Comparison of ENCODE assay signal across 1 cellular context in genomic region chr12:21940972-21941521, GRCh38.
TF ChIP-seq lines count a peak whose summit lies in the region.

Gene ABCC9 (minus strand): TSS chr12:21941426. CDS start chr12:21936674, 4,752 bp downstream.

TF ChIP-seq in H1, 55 proteins besides CTCF, POLR2A, EP300 and RAD21 (continued from another document):
- TF ChIP-seq ATF2 (IDR thresholded peaks at IDR 0.05; ENCODE audit: low read length) = no peak
- TF ChIP-seq, protein P1, sequence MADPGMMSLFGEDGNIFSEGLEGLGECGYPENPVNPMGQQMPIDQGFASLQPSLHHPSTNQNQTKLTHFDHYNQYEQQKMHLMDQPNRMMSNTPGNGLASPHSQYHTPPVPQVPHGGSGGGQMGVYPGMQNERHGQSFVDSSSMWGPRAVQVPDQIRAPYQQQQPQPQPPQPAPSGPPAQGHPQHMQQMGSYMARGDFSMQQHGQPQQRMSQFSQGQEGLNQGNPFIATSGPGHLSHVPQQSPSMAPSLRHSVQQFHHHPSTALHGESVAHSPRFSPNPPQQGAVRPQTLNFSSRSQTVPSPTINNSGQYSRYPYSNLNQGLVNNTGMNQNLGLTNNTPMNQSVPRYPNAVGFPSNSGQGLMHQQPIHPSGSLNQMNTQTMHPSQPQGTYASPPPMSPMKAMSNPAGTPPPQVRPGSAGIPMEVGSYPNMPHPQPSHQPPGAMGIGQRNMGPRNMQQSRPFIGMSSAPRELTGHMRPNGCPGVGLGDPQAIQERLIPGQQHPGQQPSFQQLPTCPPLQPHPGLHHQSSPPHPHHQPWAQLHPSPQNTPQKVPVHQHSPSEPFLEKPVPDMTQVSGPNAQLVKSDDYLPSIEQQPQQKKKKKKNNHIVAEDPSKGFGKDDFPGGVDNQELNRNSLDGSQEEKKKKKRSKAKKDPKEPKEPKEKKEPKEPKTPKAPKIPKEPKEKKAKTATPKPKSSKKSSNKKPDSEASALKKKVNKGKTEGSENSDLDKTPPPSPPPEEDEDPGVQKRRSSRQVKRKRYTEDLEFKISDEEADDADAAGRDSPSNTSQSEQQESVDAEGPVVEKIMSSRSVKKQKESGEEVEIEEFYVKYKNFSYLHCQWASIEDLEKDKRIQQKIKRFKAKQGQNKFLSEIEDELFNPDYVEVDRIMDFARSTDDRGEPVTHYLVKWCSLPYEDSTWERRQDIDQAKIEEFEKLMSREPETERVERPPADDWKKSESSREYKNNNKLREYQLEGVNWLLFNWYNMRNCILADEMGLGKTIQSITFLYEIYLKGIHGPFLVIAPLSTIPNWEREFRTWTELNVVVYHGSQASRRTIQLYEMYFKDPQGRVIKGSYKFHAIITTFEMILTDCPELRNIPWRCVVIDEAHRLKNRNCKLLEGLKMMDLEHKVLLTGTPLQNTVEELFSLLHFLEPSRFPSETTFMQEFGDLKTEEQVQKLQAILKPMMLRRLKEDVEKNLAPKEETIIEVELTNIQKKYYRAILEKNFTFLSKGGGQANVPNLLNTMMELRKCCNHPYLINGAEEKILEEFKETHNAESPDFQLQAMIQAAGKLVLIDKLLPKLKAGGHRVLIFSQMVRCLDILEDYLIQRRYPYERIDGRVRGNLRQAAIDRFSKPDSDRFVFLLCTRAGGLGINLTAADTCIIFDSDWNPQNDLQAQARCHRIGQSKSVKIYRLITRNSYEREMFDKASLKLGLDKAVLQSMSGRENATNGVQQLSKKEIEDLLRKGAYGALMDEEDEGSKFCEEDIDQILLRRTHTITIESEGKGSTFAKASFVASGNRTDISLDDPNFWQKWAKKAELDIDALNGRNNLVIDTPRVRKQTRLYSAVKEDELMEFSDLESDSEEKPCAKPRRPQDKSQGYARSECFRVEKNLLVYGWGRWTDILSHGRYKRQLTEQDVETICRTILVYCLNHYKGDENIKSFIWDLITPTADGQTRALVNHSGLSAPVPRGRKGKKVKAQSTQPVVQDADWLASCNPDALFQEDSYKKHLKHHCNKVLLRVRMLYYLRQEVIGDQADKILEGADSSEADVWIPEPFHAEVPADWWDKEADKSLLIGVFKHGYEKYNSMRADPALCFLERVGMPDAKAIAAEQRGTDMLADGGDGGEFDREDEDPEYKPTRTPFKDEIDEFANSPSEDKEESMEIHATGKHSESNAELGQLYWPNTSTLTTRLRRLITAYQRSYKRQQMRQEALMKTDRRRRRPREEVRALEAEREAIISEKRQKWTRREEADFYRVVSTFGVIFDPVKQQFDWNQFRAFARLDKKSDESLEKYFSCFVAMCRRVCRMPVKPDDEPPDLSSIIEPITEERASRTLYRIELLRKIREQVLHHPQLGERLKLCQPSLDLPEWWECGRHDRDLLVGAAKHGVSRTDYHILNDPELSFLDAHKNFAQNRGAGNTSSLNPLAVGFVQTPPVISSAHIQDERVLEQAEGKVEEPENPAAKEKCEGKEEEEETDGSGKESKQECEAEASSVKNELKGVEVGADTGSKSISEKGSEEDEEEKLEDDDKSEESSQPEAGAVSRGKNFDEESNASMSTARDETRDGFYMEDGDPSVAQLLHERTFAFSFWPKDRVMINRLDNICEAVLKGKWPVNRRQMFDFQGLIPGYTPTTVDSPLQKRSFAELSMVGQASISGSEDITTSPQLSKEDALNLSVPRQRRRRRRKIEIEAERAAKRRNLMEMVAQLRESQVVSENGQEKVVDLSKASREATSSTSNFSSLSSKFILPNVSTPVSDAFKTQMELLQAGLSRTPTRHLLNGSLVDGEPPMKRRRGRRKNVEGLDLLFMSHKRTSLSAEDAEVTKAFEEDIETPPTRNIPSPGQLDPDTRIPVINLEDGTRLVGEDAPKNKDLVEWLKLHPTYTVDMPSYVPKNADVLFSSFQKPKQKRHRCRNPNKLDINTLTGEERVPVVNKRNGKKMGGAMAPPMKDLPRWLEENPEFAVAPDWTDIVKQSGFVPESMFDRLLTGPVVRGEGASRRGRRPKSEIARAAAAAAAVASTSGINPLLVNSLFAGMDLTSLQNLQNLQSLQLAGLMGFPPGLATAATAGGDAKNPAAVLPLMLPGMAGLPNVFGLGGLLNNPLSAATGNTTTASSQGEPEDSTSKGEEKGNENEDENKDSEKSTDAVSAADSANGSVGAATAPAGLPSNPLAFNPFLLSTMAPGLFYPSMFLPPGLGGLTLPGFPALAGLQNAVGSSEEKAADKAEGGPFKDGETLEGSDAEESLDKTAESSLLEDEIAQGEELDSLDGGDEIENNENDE (IDR thresholded peaks at IDR 0.05; ENCODE audit: insufficient replicate concordance, low read length) = no peak
- TF ChIP-seq ZNF274 (IDR thresholded peaks at IDR 0.05; ENCODE audit: borderline replicate concordance, extremely low read depth, low read length) = no peak
- TF ChIP-seq BCL11A (IDR thresholded peaks at IDR 0.05; ENCODE audit: low read depth in 2 of 2, low read length in 2 of 2) = no peak
- TF ChIP-seq KDM4A (IDR thresholded peaks at IDR 0.05; ENCODE audit: low read depth, low read length, severe bottlenecking) = peak; percentile 20
- TF ChIP-seq, protein P2, sequence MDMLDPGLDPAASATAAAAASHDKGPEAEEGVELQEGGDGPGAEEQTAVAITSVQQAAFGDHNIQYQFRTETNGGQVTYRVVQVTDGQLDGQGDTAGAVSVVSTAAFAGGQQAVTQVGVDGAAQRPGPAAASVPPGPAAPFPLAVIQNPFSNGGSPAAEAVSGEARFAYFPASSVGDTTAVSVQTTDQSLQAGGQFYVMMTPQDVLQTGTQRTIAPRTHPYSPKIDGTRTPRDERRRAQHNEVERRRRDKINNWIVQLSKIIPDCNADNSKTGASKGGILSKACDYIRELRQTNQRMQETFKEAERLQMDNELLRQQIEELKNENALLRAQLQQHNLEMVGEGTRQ (IDR thresholded peaks at IDR 0.05; ENCODE audit: low read length) = no peak
- TF ChIP-seq EZH2 (IDR thresholded peaks at IDR 0.05; ENCODE audit: low read depth, low read length, severe bottlenecking) = peak; percentile 55
- no peak for TF ChIP-seq TCF12 (IDR thresholded peaks at IDR 0.05; ENCODE audit: low read depth, low read length)
- TF ChIP-seq SIN3A (conservative IDR thresholded peaks at IDR 0.05 in 1 of 2, IDR thresholded peaks at IDR 0.05 in 1 of 2; ENCODE audit: low read depth in 1 of 2, low read length in 2 of 2) = no peak
- TF ChIP-seq CBX5 (IDR thresholded peaks at IDR 0.05; ENCODE audit: low read depth, low read length) = no peak
- 0 out of 2 replicates have a peak, but pooled peaks have one; percentile 18 for TF ChIP-seq TAF1 (IDR thresholded peaks at IDR 0.05; ENCODE audit: low read depth, low read length)
- no peak for TF ChIP-seq RBBP5 (IDR thresholded peaks at IDR 0.05; ENCODE audit: borderline replicate concordance, low read depth, low read length)
- TF ChIP-seq GABPA (IDR thresholded peaks at IDR 0.05; ENCODE audit: borderline replicate concordance, insufficient read depth, low read length) = no peak
- TF ChIP-seq CBX8 (IDR thresholded peaks at IDR 0.05; ENCODE audit: borderline replicate concordance, low read depth, low read length) = no peak
- TF ChIP-seq POU5F1 (IDR thresholded peaks at IDR 0.05; ENCODE audit: low read depth, low read length) = no peak
- no peak for TF ChIP-seq RNF2 (IDR thresholded peaks at IDR 0.05; ENCODE audit: borderline replicate concordance, low read depth, low read length, missing control alignments, poor library complexity, severe bottlenecking)
- peak; percentile 9 for TF ChIP-seq CTBP2 (IDR thresholded peaks at IDR 0.05; ENCODE audit: borderline replicate concordance, insufficient read depth, insufficient read length, low read length)
- TF ChIP-seq SIX5 (IDR thresholded peaks at IDR 0.05; ENCODE audit: low read depth, low read length) = no peak
- no peak for TF ChIP-seq CHD1 (IDR thresholded peaks at IDR 0.05; ENCODE audit: low read depth, low read length)
- TF ChIP-seq HDAC2 (IDR thresholded peaks at IDR 0.05; ENCODE audit: borderline replicate concordance in 1 of 2, low read depth in 2 of 2, low read length in 2 of 2) = no peak
- TF ChIP-seq SP2 (IDR thresholded peaks at IDR 0.05; ENCODE audit: low read length) = no peak
- no peak for TF ChIP-seq KDM1A (IDR thresholded peaks at IDR 0.05; ENCODE audit: borderline replicate concordance, low read length)
- TF ChIP-seq MAFK (IDR thresholded peaks at IDR 0.05; ENCODE audit: low read depth, low read length) = no peak
- no peak for TF ChIP-seq CEBPB (IDR thresholded peaks at IDR 0.05; ENCODE audit: low read depth, low read length)
- no peak for TF ChIP-seq NRF1 (IDR thresholded peaks at IDR 0.05; ENCODE audit: low read depth, low read length)
- no peak for TF ChIP-seq JUN (IDR thresholded peaks at IDR 0.05; ENCODE audit: low read depth, low read length)
